1 cellular context compared by ENCODE assay signal in the genomic region with DNA sequence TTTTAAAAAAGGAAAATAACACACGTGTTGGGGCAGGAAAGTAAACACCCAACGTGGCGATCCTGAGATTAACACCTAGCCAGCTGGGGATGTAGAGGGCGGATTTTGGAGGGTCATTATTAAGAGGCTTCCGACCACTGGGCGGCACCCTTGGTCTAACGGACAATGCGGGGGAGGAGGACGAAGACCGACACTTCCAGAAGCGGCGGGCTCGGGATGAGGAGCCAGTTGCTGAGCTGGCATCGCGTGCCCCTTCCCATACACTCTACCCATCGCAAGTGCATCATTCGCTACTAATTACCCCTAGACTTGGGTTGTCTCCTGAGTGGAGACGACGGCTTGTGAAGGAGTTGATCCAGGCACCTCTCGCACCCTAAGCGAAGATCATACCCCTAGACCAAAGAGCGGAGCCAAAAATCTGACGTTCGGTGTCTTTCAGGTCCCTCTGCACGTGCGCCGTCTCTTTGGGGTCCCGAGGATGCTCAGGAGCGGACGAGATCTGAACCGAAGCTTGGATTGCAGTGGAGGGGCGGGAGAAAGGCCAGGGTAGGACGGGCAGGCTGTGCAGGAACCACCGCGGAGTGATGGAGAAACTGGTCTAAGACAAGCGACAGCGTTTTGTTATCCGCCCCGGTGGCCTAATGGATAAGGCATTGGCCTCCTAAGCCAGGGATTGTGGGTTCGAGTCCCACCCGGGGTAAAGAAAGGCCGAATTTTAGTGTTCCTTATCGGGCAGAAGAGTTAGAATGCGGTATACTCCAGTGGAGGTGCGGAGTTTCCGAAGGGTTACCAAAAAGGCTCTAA.
TF ChIP-seq lines count a peak whose summit lies in the region.

No MANE protein-coding gene starts in this region.

TF ChIP-seq in SK-N-SH, 30 proteins besides CTCF, POLR2A, EP300 and RAD21 (continued from another document):
- TF ChIP-seq, protein P1, sequence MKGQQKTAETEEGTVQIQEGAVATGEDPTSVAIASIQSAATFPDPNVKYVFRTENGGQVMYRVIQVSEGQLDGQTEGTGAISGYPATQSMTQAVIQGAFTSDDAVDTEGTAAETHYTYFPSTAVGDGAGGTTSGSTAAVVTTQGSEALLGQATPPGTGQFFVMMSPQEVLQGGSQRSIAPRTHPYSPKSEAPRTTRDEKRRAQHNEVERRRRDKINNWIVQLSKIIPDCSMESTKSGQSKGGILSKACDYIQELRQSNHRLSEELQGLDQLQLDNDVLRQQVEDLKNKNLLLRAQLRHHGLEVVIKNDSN (IDR thresholded peaks at IDR 0.05; ENCODE audit: borderline replicate concordance, low read depth), result no peak
- TF ChIP-seq YY1 (IDR thresholded peaks at IDR 0.05; ENCODE audit: low read depth), result no peak; the same call in 1 of the 2 replicates
- peak; percentile 93 for TF ChIP-seq TEAD4 (IDR thresholded peaks at IDR 0.05; ENCODE audit: borderline replicate concordance, insufficient read depth)
- no peak for TF ChIP-seq ELF1 (IDR thresholded peaks at IDR 0.05)
- TF ChIP-seq SMC3 (IDR thresholded peaks at IDR 0.05; ENCODE audit: low read depth, low read length), result peak; percentile 30; the same call in 1 of the 2 replicates
- TF ChIP-seq, protein P2, sequence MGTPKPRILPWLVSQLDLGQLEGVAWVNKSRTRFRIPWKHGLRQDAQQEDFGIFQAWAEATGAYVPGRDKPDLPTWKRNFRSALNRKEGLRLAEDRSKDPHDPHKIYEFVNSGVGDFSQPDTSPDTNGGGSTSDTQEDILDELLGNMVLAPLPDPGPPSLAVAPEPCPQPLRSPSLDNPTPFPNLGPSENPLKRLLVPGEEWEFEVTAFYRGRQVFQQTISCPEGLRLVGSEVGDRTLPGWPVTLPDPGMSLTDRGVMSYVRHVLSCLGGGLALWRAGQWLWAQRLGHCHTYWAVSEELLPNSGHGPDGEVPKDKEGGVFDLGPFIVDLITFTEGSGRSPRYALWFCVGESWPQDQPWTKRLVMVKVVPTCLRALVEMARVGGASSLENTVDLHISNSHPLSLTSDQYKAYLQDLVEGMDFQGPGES (IDR thresholded peaks at IDR 0.05; ENCODE audit: low read depth, low read length), result no peak
- TF ChIP-seq MXI1 (IDR thresholded peaks at IDR 0.05; ENCODE audit: low read depth, low read length), result no peak
- TF ChIP-seq FOXM1 (IDR thresholded peaks at IDR 0.05; ENCODE audit: low read depth), result no peak
- TF ChIP-seq RCOR1 (IDR thresholded peaks at IDR 0.05; ENCODE audit: low read length), result peak; percentile 75
- peak; percentile 26 for TF ChIP-seq GATA2 (CRISPR knock-in tag; IDR thresholded peaks at IDR 0.05)
- TF ChIP-seq, protein P3, sequence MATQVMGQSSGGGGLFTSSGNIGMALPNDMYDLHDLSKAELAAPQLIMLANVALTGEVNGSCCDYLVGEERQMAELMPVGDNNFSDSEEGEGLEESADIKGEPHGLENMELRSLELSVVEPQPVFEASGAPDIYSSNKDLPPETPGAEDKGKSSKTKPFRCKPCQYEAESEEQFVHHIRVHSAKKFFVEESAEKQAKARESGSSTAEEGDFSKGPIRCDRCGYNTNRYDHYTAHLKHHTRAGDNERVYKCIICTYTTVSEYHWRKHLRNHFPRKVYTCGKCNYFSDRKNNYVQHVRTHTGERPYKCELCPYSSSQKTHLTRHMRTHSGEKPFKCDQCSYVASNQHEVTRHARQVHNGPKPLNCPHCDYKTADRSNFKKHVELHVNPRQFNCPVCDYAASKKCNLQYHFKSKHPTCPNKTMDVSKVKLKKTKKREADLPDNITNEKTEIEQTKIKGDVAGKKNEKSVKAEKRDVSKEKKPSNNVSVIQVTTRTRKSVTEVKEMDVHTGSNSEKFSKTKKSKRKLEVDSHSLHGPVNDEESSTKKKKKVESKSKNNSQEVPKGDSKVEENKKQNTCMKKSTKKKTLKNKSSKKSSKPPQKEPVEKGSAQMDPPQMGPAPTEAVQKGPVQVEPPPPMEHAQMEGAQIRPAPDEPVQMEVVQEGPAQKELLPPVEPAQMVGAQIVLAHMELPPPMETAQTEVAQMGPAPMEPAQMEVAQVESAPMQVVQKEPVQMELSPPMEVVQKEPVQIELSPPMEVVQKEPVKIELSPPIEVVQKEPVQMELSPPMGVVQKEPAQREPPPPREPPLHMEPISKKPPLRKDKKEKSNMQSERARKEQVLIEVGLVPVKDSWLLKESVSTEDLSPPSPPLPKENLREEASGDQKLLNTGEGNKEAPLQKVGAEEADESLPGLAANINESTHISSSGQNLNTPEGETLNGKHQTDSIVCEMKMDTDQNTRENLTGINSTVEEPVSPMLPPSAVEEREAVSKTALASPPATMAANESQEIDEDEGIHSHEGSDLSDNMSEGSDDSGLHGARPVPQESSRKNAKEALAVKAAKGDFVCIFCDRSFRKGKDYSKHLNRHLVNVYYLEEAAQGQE (IDR thresholded peaks at IDR 0.05; ENCODE audit: low read depth, low read length), result peak; percentile 67
- TF ChIP-seq RFX5 (IDR thresholded peaks at IDR 0.05; ENCODE audit: low read length), result 0 out of 2 replicates have a peak, but pooled peaks have one; percentile 61
- TF ChIP-seq, protein P4, sequence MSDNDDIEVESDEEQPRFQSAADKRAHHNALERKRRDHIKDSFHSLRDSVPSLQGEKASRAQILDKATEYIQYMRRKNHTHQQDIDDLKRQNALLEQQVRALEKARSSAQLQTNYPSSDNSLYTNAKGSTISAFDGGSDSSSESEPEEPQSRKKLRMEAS (IDR thresholded peaks at IDR 0.05; ENCODE audit: low read depth), result peak; percentile 13; the same call in 1 of the 2 replicates
- no peak for TF ChIP-seq FOXJ3 (CRISPR knock-in tag; IDR thresholded peaks at IDR 0.05)
- TF ChIP-seq TAF1 (IDR thresholded peaks at IDR 0.05; ENCODE audit: borderline replicate concordance, low read depth, low read length), result no peak
- 0 out of 2 replicates have a peak, but pooled peaks have one; percentile 14 for TF ChIP-seq TCF12 (IDR thresholded peaks at IDR 0.05)
